Comparison of ENCODE assay signal across 8 cellular contexts in genomic region chr6:144036064-144036873, GRCh38. TPM values are rescaled to one million over a fixed set of nuclear protein-coding genes. Genes with fewer than 3 reads are reported as not detected.
DNase-seq lines count a peak whose midpoint lies in the region; ATAC-seq, FAIRE-seq and TF ChIP-seq lines count a peak whose summit lies in the region.

No MANE protein-coding gene starts in this region.

- DNase-seq in C1 segment of cervical spinal cord (lab: John Stamatoyannopoulos, UW) (peak in 8 of 14 donors; percentile 1 to 26 (median 14)), amniotic epithelial cell (ENCODE audit: low read depth) (peak; percentile 42), kidney (no peak), NCI-H2227 treated with DMSO at 0.1 percent for 48 hours (lab: John Stamatoyannopoulos, UW) (no peak)
- no peak for DNase-seq in central memory CD4-positive, alpha-beta T cell

- H3K27me3 ChIP-seq in subcutaneous abdominal adipose tissue (ENCODE audit: control insufficient read depth in 5 of 5, insufficient read depth in 4 of 5, low read length in 5 of 5) = no peaks in the 10 kb centered on the region

- no peak for TF ChIP-seq CTCF in kidney (IDR thresholded peaks at IDR 0.05; ENCODE audit: borderline replicate concordance, extremely low read depth, insufficient read depth)

- H3K27ac ChIP-seq in kidney (ENCODE audit: low read depth in 2 of 2, low read length in 2 of 2) = peak overlapping the region in 1 of 2 donors; percentile 70
- peak overlapping the region; percentile 45 for H3K27ac ChIP-seq in subcutaneous abdominal adipose tissue (ENCODE audit: low read depth, low read length)

- H3K9me3 ChIP-seq in kidney (ENCODE audit: control insufficient read depth in 1 of 2, low read length in 2 of 2) (no peaks in the 10 kb centered on the region), subcutaneous abdominal adipose tissue (ENCODE audit: control insufficient read depth in 5 of 5, low read length in 5 of 5) (peaks cover 0 to 5% (median 0%) of the 10 kb centered on the region in 5 donors)

- H3K4me3 ChIP-seq in kidney (ENCODE audit: low read length in 2 of 2) (peak overlapping the region; percentile 69 to 76), subcutaneous abdominal adipose tissue (ENCODE audit: low read depth in 1 of 5, low read length in 5 of 5) (peak overlapping the region; percentile 56 to 77 (median 65))

- H3K4me1 ChIP-seq in kidney (ENCODE audit: control insufficient read depth in 1 of 2, insufficient read depth in 1 of 2, low read depth in 1 of 2, low read length in 2 of 2) (peaks cover 8 to 13% of the 10 kb centered on the region in 2 donors), subcutaneous abdominal adipose tissue (ENCODE audit: control insufficient read depth in 5 of 5, insufficient read depth in 5 of 5, low read length in 5 of 5) (peaks cover 0 to 17% (median 15%) of the 10 kb centered on the region in 5 donors)

- ATAC-seq in GM19372 (IDR thresholded peaks at IDR 0.05; ENCODE audit: low read depth, unreplicated experiment) = peak; percentile 64
- peak; percentile 63 for ATAC-seq in HG03457 (IDR thresholded peaks at IDR 0.05; ENCODE audit: unreplicated experiment)

- H3K9ac ChIP-seq in kidney (ENCODE audit: low read length in 2 of 2) = peak overlapping the region; percentile 52 to 56
- peak overlapping the region in 4 of 5 donors; percentile 41 to 63 (median 45) for H3K9ac ChIP-seq in subcutaneous abdominal adipose tissue (ENCODE audit: low read length in 5 of 5)

- no peak for FAIRE-seq in kidney (lab: Jason Lieb, UNC)

- intact Hi-C loops in kidney (cut with DNase I) = no loop called here

- H3K36me3 ChIP-seq in kidney (ENCODE audit: control insufficient read depth in 1 of 2, insufficient read depth in 2 of 2, low read length in 2 of 2) (no peaks in the 10 kb centered on the region), subcutaneous abdominal adipose tissue (ENCODE audit: control insufficient read depth in 5 of 5, insufficient read depth in 5 of 5, low read length in 5 of 5) (no peaks in the 10 kb centered on the region)

RNA-seq across cellular contexts. Expression of gene PLAGL1, which starts 28.2 kb away (rescaled TPM):
- total RNA-seq in kidney = 23.6 TPM
- polyA plus RNA-seq in kidney (ENCODE audit: insufficient read depth, low read depth, low replicate concordance) = 7.1 TPM

RNA-seq across cellular contexts. Expression of gene SF3B5, which starts 59.1 kb away (rescaled TPM):
- 101 TPM for total RNA-seq in kidney
- polyA plus RNA-seq in kidney (ENCODE audit: insufficient read depth, low read depth, low replicate concordance) = 420 TPM

Comparison
In these comparisons a context has a peak if more than half of its experiments do, and no peak if none do; other contexts are left out.
1. DNase-seq: peak in C1 segment of cervical spinal cord (8 of 14) and amniotic epithelial cell (single experiment); none in kidney (single experiment), NCI-H2227 treated with DMSO at 0.1 percent for 48 hours (single experiment) and central memory CD4-positive, alpha-beta T cell (single experiment).